Comparison of ENCODE assay signal across 20 cellular contexts in genomic region chr18:6205706-6206105, GRCh38.
"Had no signal": no experiment of that assay in that cellular context is flagged by ENCODE, and none has a peak within 500 bp of the region (broad histone marks: within the 10 kb centered on the region; RNA-seq: fewer than 3 reads in every experiment).

No MANE protein-coding gene starts in this region.

- H3K4me3 Mint-ChIP-seq: activated CD4-positive, alpha-beta memory T cell treated with anti-CD3 and anti-CD28 coated beads, Interleukin-2, amount 10 ng/mL, durations not matched to agents 7 days and 5 days; activated CD4-positive, alpha-beta T cell treated with anti-CD3 and anti-CD28 coated beads for 36 hours; activated naive CD4-positive, alpha-beta T cell treated with anti-CD3 and anti-CD28 coated beads, Interleukin-2, amount 10 ng/mL, durations not matched to agents 7 days and 5 days; activated T-cell treated with anti-CD3 and anti-CD28 coated beads, Interleukin-2, amount 50 U/mL, for 24 hours; naive thymus-derived CD8-positive, alpha-beta T cell; T-helper 17 cell had no signal

- H3K27me3 Mint-ChIP-seq: activated CD4-positive, alpha-beta memory T cell treated with anti-CD3 and anti-CD28 coated beads, Interleukin-2, amount 10 ng/mL, durations not matched to agents 7 days and 5 days; activated CD4-positive, alpha-beta T cell treated with anti-CD3 and anti-CD28 coated beads for 36 hours; activated naive CD4-positive, alpha-beta T cell treated with anti-CD3 and anti-CD28 coated beads, Interleukin-2, amount 10 ng/mL, durations not matched to agents 7 days and 5 days; activated T-cell treated with anti-CD3 and anti-CD28 coated beads, Interleukin-2, amount 50 U/mL, for 24 hours; T-helper 17 cell had no signal

- H3K9me3 Mint-ChIP-seq: activated naive CD4-positive, alpha-beta T cell treated with anti-CD3 and anti-CD28 coated beads, Interleukin-2, amount 10 ng/mL, durations not matched to agents 7 days and 5 days; naive thymus-derived CD8-positive, alpha-beta T cell had no signal

- H3K27ac Mint-ChIP-seq: activated CD4-positive, alpha-beta memory T cell treated with anti-CD3 and anti-CD28 coated beads, Interleukin-2, amount 10 ng/mL, durations not matched to agents 7 days and 5 days; activated CD4-positive, alpha-beta T cell treated with anti-CD3 and anti-CD28 coated beads for 36 hours; activated naive CD4-positive, alpha-beta T cell treated with anti-CD3 and anti-CD28 coated beads, Interleukin-2, amount 10 ng/mL, durations not matched to agents 7 days and 5 days; activated T-cell treated with anti-CD3 and anti-CD28 coated beads, Interleukin-2, amount 50 U/mL, for 24 hours; naive thymus-derived CD8-positive, alpha-beta T cell; T-helper 17 cell had no signal

- H3K9me3 ChIP-seq: ascending aorta, esophagus muscularis mucosa, heart right ventricle, mucosa of descending colon, neutrophil, upper lobe of right lung had no signal

- H3K36me3 Mint-ChIP-seq: activated naive CD4-positive, alpha-beta T cell treated with anti-CD3 and anti-CD28 coated beads, Interleukin-2, amount 10 ng/mL, durations not matched to agents 7 days and 5 days; naive thymus-derived CD8-positive, alpha-beta T cell had no signal

- H3K4me1 Mint-ChIP-seq: activated CD4-positive, alpha-beta memory T cell treated with anti-CD3 and anti-CD28 coated beads, Interleukin-2, amount 10 ng/mL, durations not matched to agents 7 days and 5 days; activated CD4-positive, alpha-beta T cell treated with anti-CD3 and anti-CD28 coated beads for 36 hours; activated naive CD4-positive, alpha-beta T cell treated with anti-CD3 and anti-CD28 coated beads, Interleukin-2, amount 10 ng/mL, durations not matched to agents 7 days and 5 days; T-helper 17 cell had no signal

- H3K4me1 ChIP-seq: ascending aorta, esophagus muscularis mucosa, heart right ventricle, upper lobe of right lung had no signal

- H3K36me3 ChIP-seq: ascending aorta, esophagus muscularis mucosa, heart right ventricle, neutrophil, upper lobe of right lung had no signal

- H3K27ac ChIP-seq: ascending aorta, esophagus muscularis mucosa, heart right ventricle, neutrophil, skin epidermis, upper lobe of right lung had no signal

- H3K27me3 ChIP-seq: ascending aorta, esophagus muscularis mucosa, heart right ventricle, neutrophil, upper lobe of right lung had no signal

- H3K4me3 ChIP-seq: ascending aorta, coronary artery, esophagus muscularis mucosa, heart right ventricle, mucosa of descending colon, skin epidermis, upper lobe of right lung had no signal

- DNase-seq: activated CD4-positive, alpha-beta memory T cell treated with anti-CD3 and anti-CD28 coated beads, Interleukin-2, amount 10 ng/mL, durations not matched to agents 7 days and 5 days; activated CD4-positive, alpha-beta T cell treated with anti-CD3 and anti-CD28 coated beads for 36 hours; activated naive CD4-positive, alpha-beta T cell treated with anti-CD3 and anti-CD28 coated beads, Interleukin-2, amount 10 ng/mL, durations not matched to agents 7 days and 5 days; activated T-cell treated with anti-CD3 and anti-CD28 coated beads, Interleukin-2, amount 50 U/mL, for 24 hours; caudate nucleus; heart right ventricle; mammary epithelial cell; mucosa of descending colon; naive thymus-derived CD8-positive, alpha-beta T cell; stimulated activated CD4-positive, alpha-beta T cell treated with anti-CD3 and anti-CD28 coated beads, Interleukin-4, amount 100 ng/mL, for 4 hours; stimulated activated CD8-positive, alpha-beta memory T cell treated with anti-CD3 and anti-CD28 coated beads, Interleukin-4, amount 100 ng/mL, for 48 hours; stimulated activated naive CD4-positive, alpha-beta T cell treated with Interleukin-2 at 50 U/mL for 16 hours; T-helper 17 cell; upper lobe of right lung had no signal

- ATAC-seq: activated CD4-positive, alpha-beta T cell treated with anti-CD3 and anti-CD28 coated beads for 36 hours; heart right ventricle; left lobe of liver; mucosa of descending colon; naive thymus-derived CD8-positive, alpha-beta T cell; T-helper 17 cell; upper lobe of right lung had no signal
